Comparison of ENCODE assay signal across 1 cellular context in the genomic region with DNA sequence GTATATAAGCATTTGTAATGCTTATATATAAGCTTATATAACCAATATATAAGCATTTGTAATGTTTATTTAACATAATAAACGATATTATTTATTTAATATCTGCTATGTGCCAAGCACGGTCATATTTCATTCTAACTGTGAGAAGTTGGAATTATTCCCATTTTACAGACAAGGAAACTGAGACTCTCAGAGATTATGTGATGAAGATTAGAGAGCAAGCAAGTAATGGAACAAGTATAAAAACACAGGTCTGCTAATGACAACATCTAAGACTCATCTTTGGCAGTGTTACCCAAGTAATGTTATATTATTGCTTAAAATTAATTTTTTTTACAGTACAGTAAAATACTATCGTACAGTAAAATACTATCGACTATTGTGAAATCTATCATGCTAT.
TF ChIP-seq lines count a peak whose summit lies in the region.

No MANE protein-coding gene starts in this region.

TF ChIP-seq in K562, 482 proteins besides CTCF, POLR2A, EP300 and RAD21:
- no peak for TF ChIP-seq MNT (conservative IDR thresholded peaks at IDR 0.05)
- TF ChIP-seq BCOR (IDR thresholded peaks at IDR 0.05), result 0 out of 2 replicates have a peak, but pooled peaks have one; percentile 15
- TF ChIP-seq HES1 (IDR thresholded peaks at IDR 0.05; ENCODE audit: low read depth), result no peak
- TF ChIP-seq KLF6 (CRISPR knock-in tag; IDR thresholded peaks at IDR 0.05; ENCODE audit: borderline replicate concordance), result no peak
- TF ChIP-seq TCF7 (IDR thresholded peaks at IDR 0.05; ENCODE audit: borderline replicate concordance), result no peak
- TF ChIP-seq, protein P1, sequence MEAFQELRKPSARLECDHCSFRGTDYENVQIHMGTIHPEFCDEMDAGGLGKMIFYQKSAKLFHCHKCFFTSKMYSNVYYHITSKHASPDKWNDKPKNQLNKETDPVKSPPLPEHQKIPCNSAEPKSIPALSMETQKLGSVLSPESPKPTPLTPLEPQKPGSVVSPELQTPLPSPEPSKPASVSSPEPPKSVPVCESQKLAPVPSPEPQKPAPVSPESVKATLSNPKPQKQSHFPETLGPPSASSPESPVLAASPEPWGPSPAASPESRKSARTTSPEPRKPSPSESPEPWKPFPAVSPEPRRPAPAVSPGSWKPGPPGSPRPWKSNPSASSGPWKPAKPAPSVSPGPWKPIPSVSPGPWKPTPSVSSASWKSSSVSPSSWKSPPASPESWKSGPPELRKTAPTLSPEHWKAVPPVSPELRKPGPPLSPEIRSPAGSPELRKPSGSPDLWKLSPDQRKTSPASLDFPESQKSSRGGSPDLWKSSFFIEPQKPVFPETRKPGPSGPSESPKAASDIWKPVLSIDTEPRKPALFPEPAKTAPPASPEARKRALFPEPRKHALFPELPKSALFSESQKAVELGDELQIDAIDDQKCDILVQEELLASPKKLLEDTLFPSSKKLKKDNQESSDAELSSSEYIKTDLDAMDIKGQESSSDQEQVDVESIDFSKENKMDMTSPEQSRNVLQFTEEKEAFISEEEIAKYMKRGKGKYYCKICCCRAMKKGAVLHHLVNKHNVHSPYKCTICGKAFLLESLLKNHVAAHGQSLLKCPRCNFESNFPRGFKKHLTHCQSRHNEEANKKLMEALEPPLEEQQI (IDR thresholded peaks at IDR 0.05), result no peak
- no peak for TF ChIP-seq ZNF124 (CRISPR knock-in tag; IDR thresholded peaks at IDR 0.05)
- no peak for TF ChIP-seq CHD7 (IDR thresholded peaks at IDR 0.05; ENCODE audit: low read depth, low read length)
- TF ChIP-seq ZNF507 (tag; conservative IDR thresholded peaks at IDR 0.05), result no peak
- no peak for TF ChIP-seq FOSL1 (tag; conservative IDR thresholded peaks at IDR 0.05)
- peak; percentile 62 for TF ChIP-seq ADNP (tag; IDR thresholded peaks at IDR 0.05)
- TF ChIP-seq CC2D1A (IDR thresholded peaks at IDR 0.05), result no peak
- no peak for TF ChIP-seq SP2 (IDR thresholded peaks at IDR 0.05; ENCODE audit: extremely low read depth, low read depth, low read length, poor library complexity, severe bottlenecking)
- TF ChIP-seq KDM1A (IDR thresholded peaks at IDR 0.05), result 0 out of 4 replicates have a peak, but pooled peaks of 1 of the 2 experiments have one; percentile 32
- no peak for TF ChIP-seq SUPT5H (IDR thresholded peaks at IDR 0.05)
- TF ChIP-seq RBM25 (IDR thresholded peaks at IDR 0.05; ENCODE audit: low read depth, low read length, severe bottlenecking), result peak; percentile 83
- peak; percentile 49; the same call in 1 of the 2 replicates for TF ChIP-seq CEBPB (tag; IDR thresholded peaks at IDR 0.05)
- no peak for TF ChIP-seq HMG20B (CRISPR knock-in tag; IDR thresholded peaks at IDR 0.05)
- no peak for TF ChIP-seq LCOR (CRISPR knock-in tag; IDR thresholded peaks at IDR 0.05)
